In the genomic region with DNA sequence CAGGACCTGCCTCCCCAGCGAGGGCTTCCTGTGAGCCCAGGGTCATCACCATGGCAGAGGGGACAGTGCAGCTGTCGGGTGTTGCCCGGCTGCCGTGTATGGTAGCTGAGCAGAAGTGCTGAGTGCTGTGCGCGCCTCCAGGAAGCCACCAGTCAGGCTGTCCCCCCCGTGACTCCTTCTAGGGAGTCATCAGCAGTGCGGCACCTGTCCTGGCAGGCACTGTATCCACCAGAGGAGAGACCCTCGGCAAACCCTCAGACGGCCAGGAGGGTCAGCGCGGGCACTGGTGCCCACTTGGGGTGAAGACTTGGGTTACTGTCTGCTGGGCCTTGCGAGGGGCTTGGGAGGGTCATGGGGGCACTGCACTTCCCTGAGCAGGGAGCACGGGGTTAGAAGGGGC, we compare ENCODE assay signal across 34 cellular contexts. TPM values are rescaled to one million over a fixed set of nuclear protein-coding genes. Genes with fewer than 3 reads are reported as not detected.
"Had no signal": no experiment of that assay in that cellular context is flagged by ENCODE, and none has a peak within 500 bp of the region (broad histone marks: within the 10 kb centered on the region; RNA-seq: fewer than 3 reads in every experiment).

No MANE protein-coding gene starts in this region.

- H3K4me1 ChIP-seq: neural progenitor cell, pancreas, prostate gland had no signal

- H3K9me3 ChIP-seq: neutrophil, pancreas, prostate gland, right atrium auricular region, spleen, suprapubic skin, testis, tibial artery, transverse colon, upper lobe of left lung, vagina had no signal

- H3K36me3 ChIP-seq: neural progenitor cell, right atrium auricular region, transverse colon, vagina had no signal

- H3K4me3 Mint-ChIP-seq: natural killer cell; nephron; neural progenitor cell; stimulated activated memory B cell treated with anti-CD40 and anti-IgM and Interleukin-4, amounts not matched to agents 10 μg/mL and 1 μg/mL and 100 μg/mL, for 72 hours; stimulated activated naive CD8-positive, alpha-beta T cell treated with anti-CD3 and anti-CD28 coated beads, Interleukin-15, amount 100 ng/mL, for 72 hours had no signal

- H3K4me3 ChIP-seq: neural progenitor cell, pancreas, prostate gland, right atrium auricular region, skin epidermis, smooth muscle cell, spleen, suprapubic skin, testis, tibial artery, transverse colon, upper lobe of left lung, vagina had no signal

- H3K9ac ChIP-seq: neural progenitor cell had no signal

- H3K27me3 Mint-ChIP-seq: stimulated activated memory B cell treated with anti-CD40 and anti-IgM and Interleukin-4, amounts not matched to agents 10 μg/mL and 1 μg/mL and 100 μg/mL, for 72 hours; stimulated activated naive CD8-positive, alpha-beta T cell treated with anti-CD3 and anti-CD28 coated beads, Interleukin-15, amount 100 ng/mL, for 72 hours had no signal

- H3K9me3 Mint-ChIP-seq: natural killer cell; nephron; neural progenitor cell; stimulated activated memory B cell treated with anti-CD40 and anti-IgM and Interleukin-4, amounts not matched to agents 10 μg/mL and 1 μg/mL and 100 μg/mL, for 72 hours; stimulated activated naive CD8-positive, alpha-beta T cell treated with anti-CD3 and anti-CD28 coated beads, Interleukin-15, amount 100 ng/mL, for 72 hours had no signal

- H3K27ac Mint-ChIP-seq: natural killer cell; nephron; neural progenitor cell; stimulated activated memory B cell treated with anti-CD40 and anti-IgM and Interleukin-4, amounts not matched to agents 10 μg/mL and 1 μg/mL and 100 μg/mL, for 72 hours; stimulated activated naive CD8-positive, alpha-beta T cell treated with anti-CD3 and anti-CD28 coated beads, Interleukin-15, amount 100 ng/mL, for 72 hours had no signal

- FAIRE-seq: pancreas, urothelium cell line had no signal

- H3K27ac ChIP-seq: neural progenitor cell, neutrophil, pancreas, prostate gland, right atrium auricular region, skin epidermis, spleen, suprapubic skin, testis, tibial artery, transverse colon, upper lobe of left lung, vagina had no signal

- DNase-seq: natural killer cell; retina; spleen; stimulated activated CD4-positive, alpha-beta T cell treated with anti-CD3 and anti-CD28 coated beads, Interleukin-12 subunit alpha, Interleukin-12 subunit beta, amount 100 ng/mL, for 4 hours; stimulated activated CD4-positive, alpha-beta T cell treated with anti-CD3 and anti-CD28 coated beads, Interleukin-1b, Interleukin-23, amount 100 ng/mL, for 48 hours; stimulated activated CD4-positive, alpha-beta T cell treated with anti-CD3 and anti-CD28 coated beads, Interleukin-4, amount 100 ng/mL, for 1 hour; stimulated activated CD4-positive, alpha-beta T cell treated with anti-CD3 and anti-CD28 coated beads, Interleukin-4, amount 100 ng/mL, for 4 hours; stimulated activated CD8-positive, alpha-beta memory T cell treated with anti-CD3 and anti-CD28 coated beads, Interleukin-4, amount 100 ng/mL, for 48 hours; stimulated activated naive CD8-positive, alpha-beta T cell treated with anti-CD3 and anti-CD28 coated beads, Interleukin-15, amount 100 ng/mL, for 72 hours; stimulated activated naive CD8-positive, alpha-beta T cell treated with anti-CD3 and anti-CD28 coated beads, Interleukin-15, Interleukin-2, amounts not matched to agents 100 U/mL and 50 U/mL, for 24 hours; testis; tibial artery; transverse colon had no signal

- H3K27me3 ChIP-seq: neural progenitor cell, neutrophil, pancreas, right atrium auricular region, spleen, suprapubic skin, testis, tibial artery, transverse colon, upper lobe of left lung, vagina had no signal

- H3K36me3 Mint-ChIP-seq: natural killer cell had no signal

- ATAC-seq: natural killer cell; sciatic nerve; stimulated activated memory B cell treated with anti-CD40 and anti-IgM and Interleukin-4, amounts not matched to agents 10 μg/mL and 1 μg/mL and 100 μg/mL, for 72 hours; stimulated activated naive CD8-positive, alpha-beta T cell treated with anti-CD3 and anti-CD28 coated beads, Interleukin-15, amount 100 ng/mL, for 72 hours; stimulated activated naive CD8-positive, alpha-beta T cell treated with anti-CD3 and anti-CD28 coated beads, Interleukin-15, Interleukin-2, amounts not matched to agents 100 U/mL and 50 U/mL, for 24 hours had no signal

RNA-seq across cellular contexts. Expression of gene NKX1-1, which starts 50.9 kb away (rescaled TPM):
- total RNA-seq: natural killer cell, omental fat pad, osteocyte, pancreas, posterior vena cava, prostate gland, pulmonary artery endothelial cell, right atrium auricular region, sciatic nerve, smooth muscle cell, spleen, suprapubic skin, transverse colon, upper lobe of left lung, ureter, vagina had no signal
- polyA plus RNA-seq: neural cell, pancreas, smooth muscle cell, spleen, thymus had no signal
